In genomic region chr22:26585104-26585790, GRCh38 we compare ENCODE assay signal across 9 cellular contexts. TPM values are rescaled to one million over a fixed set of nuclear protein-coding genes. Genes with fewer than 3 reads are reported as not detected.
A peak's percentile ranks its signal among the peaks of the same experiment; 100 is the strongest.
DNase-seq lines count a peak whose midpoint lies in the region; ATAC-seq and TF ChIP-seq lines count a peak whose summit lies in the region.
"Had no signal": no experiment of that assay in that cellular context is flagged by ENCODE, and none has a peak within 500 bp of the region (broad histone marks: within the 10 kb centered on the region; RNA-seq: fewer than 3 reads in every experiment).

No MANE protein-coding gene starts in this region.

- H3K27ac Mint-ChIP-seq in progenitor cell of endocrine pancreas = peak overlapping the region; percentile 65
- no peak overlapping the region for H3K27ac Mint-ChIP-seq in stimulated activated naive B cell treated with anti-CD40 and anti-IgM and Interleukin-4, amounts not matched to agents 10 μg/mL and 1 μg/mL and 100 μg/mL, for 72 hours

- no peak overlapping the region for H3K4me3 Mint-ChIP-seq in progenitor cell of endocrine pancreas (ENCODE audit: low read depth)
- no peak overlapping the region for H3K4me3 Mint-ChIP-seq in stimulated activated naive B cell treated with anti-CD40 and anti-IgM and Interleukin-4, amounts not matched to agents 10 μg/mL and 1 μg/mL and 100 μg/mL, for 72 hours

- no peak overlapping the region for H3K4me3 ChIP-seq in epithelial cell of esophagus (ENCODE audit: low read length)

- peaks cover 4% of the 10 kb centered on the region for H3K36me3 Mint-ChIP-seq in progenitor cell of endocrine pancreas (ENCODE audit: insufficient read depth)
- peaks cover 0 to 8% of the 10 kb centered on the region in 2 donors for H3K36me3 Mint-ChIP-seq in stimulated activated naive B cell treated with anti-CD40 and anti-IgM and Interleukin-4, amounts not matched to agents 10 μg/mL and 1 μg/mL and 100 μg/mL, for 72 hours

- CTCF ChIA-PET in GM10248 (lab: Yijun Ruan, JAX) = no interaction called here

- H3K27me3 Mint-ChIP-seq in progenitor cell of endocrine pancreas = peaks cover 5% of the 10 kb centered on the region
- no peaks in the 10 kb centered on the region for H3K27me3 Mint-ChIP-seq in stimulated activated naive B cell treated with anti-CD40 and anti-IgM and Interleukin-4, amounts not matched to agents 10 μg/mL and 1 μg/mL and 100 μg/mL, for 72 hours

- TF ChIP-seq CTCF in epithelial cell of esophagus (IDR thresholded peaks at IDR 0.05; ENCODE audit: insufficient read depth, low read depth, low read length, missing control alignments) = peak; percentile 26
- no peak for TF ChIP-seq CTCF in progenitor cell of endocrine pancreas (IDR thresholded peaks at IDR 0.05; ENCODE audit: unreplicated experiment)
- no peak for TF ChIP-seq CTCF in GM10248 (IDR thresholded peaks at IDR 0.05; ENCODE audit: control extremely low read depth, extremely low read depth, low read depth, missing control alignments)

- POLR2A ChIA-PET in GM10248 (lab: Yijun Ruan, JAX) = no interaction called here

- H3K9me3 Mint-ChIP-seq in progenitor cell of endocrine pancreas (ENCODE audit: low read depth) = no peaks in the 10 kb centered on the region
- peaks cover 0 to 2% of the 10 kb centered on the region in 2 donors for H3K9me3 Mint-ChIP-seq in stimulated activated naive B cell treated with anti-CD40 and anti-IgM and Interleukin-4, amounts not matched to agents 10 μg/mL and 1 μg/mL and 100 μg/mL, for 72 hours

- no peaks in the 10 kb centered on the region for H3K4me1 Mint-ChIP-seq in progenitor cell of endocrine pancreas (ENCODE audit: low read depth)
- peaks cover 29 to 39% of the 10 kb centered on the region in 2 donors for H3K4me1 Mint-ChIP-seq in stimulated activated naive B cell treated with anti-CD40 and anti-IgM and Interleukin-4, amounts not matched to agents 10 μg/mL and 1 μg/mL and 100 μg/mL, for 72 hours

- DNase-seq in DMS79 treated with DMSO at 0.1 percent for 48 hours (lab: John Stamatoyannopoulos, UW) (peak; percentile 54), OCI-M1 (lab: John Stamatoyannopoulos, UW) (peak; percentile 92), epithelial cell of esophagus (ENCODE audit: low read depth) (peak; percentile 66), progenitor cell of endocrine pancreas (ENCODE audit: low spot score, unreplicated experiment) (no peak), NCI-H2227 (lab: John Stamatoyannopoulos, UW; ENCODE audit: unreplicated experiment) (no peak), GM10248 (ENCODE audit: extremely low spot score) (no peak)
- DNase-seq in stimulated activated naive B cell treated with anti-CD40 and anti-IgM and Interleukin-4, amounts not matched to agents 10 μg/mL and 1 μg/mL and 100 μg/mL, for 72 hours = no peak
- DNase-seq in stimulated activated CD4-positive, alpha-beta T cell treated with anti-CD3 and anti-CD28 coated beads, Interleukin-1b, Interleukin-23, amount 100 ng/mL, for 48 hours = no peak

- ATAC-seq in stimulated activated naive B cell treated with anti-CD40 and anti-IgM and Interleukin-4, amounts not matched to agents 10 μg/mL and 1 μg/mL and 100 μg/mL, for 72 hours (replicated peaks) = no peak

RNA-seq across cellular contexts. Expression of gene TPST2, which starts 4.7 kb away (rescaled TPM):
- total RNA-seq in progenitor cell of endocrine pancreas = 16.6 and 19.1 TPM in 2 replicates

RNA-seq across cellular contexts. Expression of gene CRYBB1, which starts 32.6 kb away (rescaled TPM):
- total RNA-seq in progenitor cell of endocrine pancreas = not detected in 2 replicates

RNA-seq across cellular contexts. Expression of gene CRYBA4, which starts 36.5 kb away (rescaled TPM):
- not detected in 2 replicates for total RNA-seq in progenitor cell of endocrine pancreas
- total RNA-seq: temporal lobe had no signal

Comparison
In these comparisons a context has a peak if more than half of its experiments do, and no peak if none do; other contexts are left out.
1. DNase-seq: peak in DMS79 treated with DMSO at 0.1 percent for 48 hours (single experiment), OCI-M1 (single experiment) and epithelial cell of esophagus (single experiment); none in progenitor cell of endocrine pancreas (single experiment), stimulated activated naive B cell treated with anti-CD40 and anti-IgM and Interleukin-4, amounts not matched to agents 10 μg/mL and 1 μg/mL and 100 μg/mL, for 72 hours (single experiment), NCI-H2227 (single experiment), stimulated activated CD4-positive, alpha-beta T cell treated with anti-CD3 and anti-CD28 coated beads, Interleukin-1b, Interleukin-23, amount 100 ng/mL, for 48 hours (single experiment) and GM10248 (single experiment).